2 cellular contexts compared by ENCODE assay signal in genomic region chrX:108349210-108349609, GRCh38.
TF ChIP-seq lines count a peak whose summit lies in the region.

No MANE protein-coding gene starts in this region.

TF ChIP-seq in IMR-90, 13 proteins besides CTCF, POLR2A, EP300 and RAD21:
- TF ChIP-seq RFX5 (IDR thresholded peaks at IDR 0.05; ENCODE audit: low read depth, low read length) (no peak), CEBPB (IDR thresholded peaks at IDR 0.05; ENCODE audit: low read depth, low read length) (peak; percentile 64)

TF ChIP-seq in H1, 55 proteins besides CTCF, POLR2A, EP300 and RAD21:
- peak; percentile 25; the same call in 1 of the 2 replicates for TF ChIP-seq CEBPB (IDR thresholded peaks at IDR 0.05; ENCODE audit: low read depth, low read length)
- no peak for TF ChIP-seq FOSL1 (IDR thresholded peaks at IDR 0.05; ENCODE audit: insufficient read depth, low read depth, low read length)
- TF ChIP-seq CBX5 (IDR thresholded peaks at IDR 0.05; ENCODE audit: low read depth, low read length), result no peak
- TF ChIP-seq MAFK (IDR thresholded peaks at IDR 0.05; ENCODE audit: low read depth, low read length), result no peak
- TF ChIP-seq SUZ12 (IDR thresholded peaks at IDR 0.05; ENCODE audit: low read length), result no peak
- TF ChIP-seq POLR2AphosphoS5 (IDR thresholded peaks at IDR 0.05; ENCODE audit: low read depth, low read length), result no peak
